25 cellular contexts compared by ENCODE assay signal in the genomic region with DNA sequence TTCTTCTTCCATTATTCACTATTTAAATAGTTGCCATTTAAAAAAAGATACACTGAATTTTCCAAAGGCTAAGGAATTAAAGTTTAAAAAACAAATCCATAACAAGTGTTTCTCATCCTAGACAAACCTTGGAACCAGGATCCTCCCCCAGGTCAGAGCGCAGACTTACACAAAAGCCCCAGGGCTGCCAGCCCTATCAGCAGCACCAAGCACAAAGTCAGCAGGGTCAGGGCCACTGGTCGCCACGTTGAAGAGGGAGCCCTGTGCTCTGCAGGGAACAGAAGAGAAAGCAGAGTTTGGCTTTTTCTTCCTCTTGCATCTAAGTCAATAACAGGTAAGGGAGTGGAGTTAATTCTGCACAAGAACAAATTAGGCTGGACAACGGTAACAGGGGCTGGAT. TPM values are rescaled to one million over a fixed set of nuclear protein-coding genes. Genes with fewer than 3 reads are reported as not detected.
DNase-seq lines count a peak whose midpoint lies in the region; ATAC-seq and TF ChIP-seq lines count a peak whose summit lies in the region.
"Had no signal": no experiment of that assay in that cellular context is flagged by ENCODE, and none has a peak within 500 bp of the region (broad histone marks: within the 10 kb centered on the region; RNA-seq: fewer than 3 reads in every experiment).

No MANE protein-coding gene starts in this region.

- H3F3A ChIP-seq in neural progenitor cell (ENCODE audit: low read depth): no peaks in the 10 kb centered on the region

- H2AFZ ChIP-seq in H9 (ENCODE audit: low read length) (no peak overlapping the region), neural progenitor cell (replicated peaks) (peak overlapping the region; percentile 74)

- H4K20me1 ChIP-seq in H9 (ENCODE audit: control insufficient read depth, insufficient read depth, insufficient read length): no peaks in the 10 kb centered on the region
- no peaks in the 10 kb centered on the region for H4K20me1 ChIP-seq in neural progenitor cell (ENCODE audit: low read depth)

- H4K8ac ChIP-seq in H9 (replicated peaks; ENCODE audit: insufficient read length, low read depth, low read length): no peak overlapping the region

- ATAC-seq in HG02840 (IDR thresholded peaks at IDR 0.05; ENCODE audit: low FRiP score, unreplicated experiment): no peak
- ATAC-seq: GM12878 had no signal

- H3K18ac ChIP-seq in H9 (ENCODE audit: insufficient read length, low read depth, low read length): no peak overlapping the region

- no peak overlapping the region for H2BK15ac ChIP-seq in H9 (ENCODE audit: low read depth, low read length)

- no peaks in the 10 kb centered on the region for H3K9me3 ChIP-seq in H9 (ENCODE audit: control insufficient read depth, low read depth, low read length)
- H3K9me3 ChIP-seq in neural progenitor cell (ENCODE audit: low read depth): no peaks in the 10 kb centered on the region
- peaks cover 0 to 8% of the 10 kb centered on the region in 2 donors for H3K9me3 ChIP-seq in ascending aorta
- H3K9me3 ChIP-seq: BE2C, SJCRH30 had no signal

- H3K36me3 Mint-ChIP-seq in H9 (ENCODE audit: insufficient read depth in 1 of 3, low read depth in 3 of 3) (peaks cover 0 to 7% (median 0%) of the 10 kb centered on the region in 3 experiments; a peak in 2 of 7 replicates), neural progenitor cell (no peaks in the 10 kb centered on the region)
- H3K36me3 Mint-ChIP-seq in dendritic cell treated with granulocyte-macrophage colony-stimulating factor and Interleukin-4, amounts not matched to agents 40 ng/mL and 50 ng/mL, for 4 days (ENCODE audit: low read depth): peaks cover 49% of the 10 kb centered on the region
- H3K36me3 Mint-ChIP-seq: CD4-positive, CD25-positive, alpha-beta regulatory T cell had no signal

- peaks cover 5 to 7% of the 10 kb centered on the region in 2 experiments; a peak in 2 of 5 replicates for H3K9me3 Mint-ChIP-seq in H9
- peaks cover 22% of the 10 kb centered on the region for H3K9me3 Mint-ChIP-seq in dendritic cell treated with granulocyte-macrophage colony-stimulating factor and Interleukin-4, amounts not matched to agents 40 ng/mL and 50 ng/mL, for 4 days
- H3K9me3 Mint-ChIP-seq in neural progenitor cell: peaks cover 6% of the 10 kb centered on the region

- H3K36me3 ChIP-seq in neural progenitor cell (no peaks in the 10 kb centered on the region), ascending aorta (no peaks in the 10 kb centered on the region)
- H3K36me3 ChIP-seq: BE2C, Peyer's patch, SJCRH30 had no signal

- DNase-seq in H9: peak; percentile 43
- DNase-seq in neural progenitor cell (ENCODE audit: low spot score): no peak
- DNase-seq in ascending aorta (ENCODE audit: low spot score in 2 of 2): no peak
- DNase-seq in stimulated activated CD4-positive, alpha-beta T cell treated with anti-CD3 and anti-CD28 coated beads, Interleukin-15, amount 100 ng/mL, for 24 hours: no peak
- DNase-seq in cortex of kidney (lab: John Stamatoyannopoulos, UW): no peak
- DNase-seq: BE2C; CD4-positive, CD25-positive, alpha-beta regulatory T cell; COR-L47; DMS79; HCEC 1CT; Karpas-422; NCI-H1694; NCI-H2081; NCI-H2171; NCI-H345; NCI-H524; NCI-H82; Peyer's patch; SJCRH30 had no signal

- H3K27ac Mint-ChIP-seq in H9: peak overlapping the region in 1 of 3 experiments; percentile 55; a peak in 3 of 7 replicates
- H3K27ac Mint-ChIP-seq in dendritic cell treated with granulocyte-macrophage colony-stimulating factor and Interleukin-4, amounts not matched to agents 40 ng/mL and 50 ng/mL, for 4 days: peak overlapping the region; percentile 98
- H3K27ac Mint-ChIP-seq in neural progenitor cell: no peak overlapping the region

- no peak overlapping the region for H2BK120ac ChIP-seq in H9 (ENCODE audit: low read depth, low read length, poor library complexity, severe bottlenecking)

- H3K4me3 Mint-ChIP-seq in H9: no peak overlapping the region
- peak overlapping the region; percentile 76 for H3K4me3 Mint-ChIP-seq in dendritic cell treated with granulocyte-macrophage colony-stimulating factor and Interleukin-4, amounts not matched to agents 40 ng/mL and 50 ng/mL, for 4 days
- no peak overlapping the region for H3K4me3 Mint-ChIP-seq in neural progenitor cell
- H3K4me3 Mint-ChIP-seq: CD4-positive, CD25-positive, alpha-beta regulatory T cell had no signal

- H4K5ac ChIP-seq in H9 (ENCODE audit: insufficient read length, low read depth, low read length): no peak overlapping the region

- H3K14ac ChIP-seq in H9 (ENCODE audit: insufficient read depth, low read length): no peak overlapping the region

- H3T11ph ChIP-seq in H9 (ENCODE audit: low read length): no peak overlapping the region

- H3K4me3 ChIP-seq in neural progenitor cell: no peak overlapping the region
- no peak overlapping the region for H3K4me3 ChIP-seq in ascending aorta
- H3K4me3 ChIP-seq: GM12878, Peyer's patch, SJCRH30 had no signal

- H3K4me1 ChIP-seq in H9 (ENCODE audit: insufficient read depth, low read length): no peaks in the 10 kb centered on the region; the same call in 1 of the 2 replicates
- H3K4me1 ChIP-seq in neural progenitor cell: peaks cover 4% of the 10 kb centered on the region
- H3K4me1 ChIP-seq in ascending aorta: no peaks in the 10 kb centered on the region
- H3K4me1 ChIP-seq: BE2C, Peyer's patch, SJCRH30 had no signal

- no peak overlapping the region for H2BK12ac ChIP-seq in H9 (ENCODE audit: insufficient read length, low read depth, low read length)

- no CpG with 5 or more reads among the region's 4 CpGs for WGBS in H9 (ENCODE audit: extremely low coverage, insufficient read length, low lambda C conversion rate)

- no peak overlapping the region for H3K23ac ChIP-seq in H9 (ENCODE audit: insufficient read length, low read depth, low read length)

- no peak overlapping the region for H2AK5ac ChIP-seq in H9 (ENCODE audit: insufficient read length, low read length)

- no peaks in the 10 kb centered on the region for H3K23me2 ChIP-seq in H9 (ENCODE audit: insufficient read length, low read depth, low read length, poor library complexity, severe bottlenecking)

- no peak overlapping the region for H2BK5ac ChIP-seq in H9 (ENCODE audit: insufficient read length, low read length)

- no peak overlapping the region for H3K4ac ChIP-seq in H9 (ENCODE audit: low read depth, low read length)

- intact Hi-C loops in dendritic cell treated with granulocyte-macrophage colony-stimulating factor and Interleukin-4, amounts not matched to agents 40 ng/mL and 50 ng/mL, for 4 days (cut with micrococcal nuclease): no loop called here
- intact Hi-C loops in ascending aorta (cut with DNase I): no loop called here

- peaks cover 12 to 14% of the 10 kb centered on the region in 2 experiments for H3K4me1 Mint-ChIP-seq in H9
- peaks cover 63% of the 10 kb centered on the region for H3K4me1 Mint-ChIP-seq in dendritic cell treated with granulocyte-macrophage colony-stimulating factor and Interleukin-4, amounts not matched to agents 40 ng/mL and 50 ng/mL, for 4 days (ENCODE audit: low read depth)
- H3K4me1 Mint-ChIP-seq in neural progenitor cell: peaks cover 11% of the 10 kb centered on the region

- TF ChIP-seq CTCF in H9 (conservative IDR thresholded peaks at IDR 0.05): no peak
- no peak for TF ChIP-seq CTCF in neural progenitor cell (IDR thresholded peaks at IDR 0.05)
- TF ChIP-seq CTCF in ascending aorta (IDR thresholded peaks at IDR 0.05): no peak

- H3K56ac ChIP-seq in H9 (ENCODE audit: insufficient read length, low read depth, low read length): no peak overlapping the region

- no peaks in the 10 kb centered on the region for H3K27me3 ChIP-seq in H9 (ENCODE audit: insufficient read depth, low read length)
- no peaks in the 10 kb centered on the region for H3K27me3 ChIP-seq in neural progenitor cell
- H3K27me3 ChIP-seq in ascending aorta: no peaks in the 10 kb centered on the region
- H3K27me3 ChIP-seq: BE2C, Peyer's patch, SJCRH30 had no signal

- no peaks in the 10 kb centered on the region for H3K79me1 ChIP-seq in H9 (ENCODE audit: insufficient read depth, low read depth, low read length, poor library complexity, severe bottlenecking)

- H3K79me2 ChIP-seq in H9 (ENCODE audit: insufficient read depth, low read length) (no peaks in the 10 kb centered on the region), neural progenitor cell (ENCODE audit: low read depth) (no peaks in the 10 kb centered on the region)

- H3K27me3 Mint-ChIP-seq in H9 (ENCODE audit: low read depth) (no peaks in the 10 kb centered on the region), neural progenitor cell (ENCODE audit: insufficient read depth, low read depth) (peaks cover 3% of the 10 kb centered on the region)
- no peaks in the 10 kb centered on the region for H3K27me3 Mint-ChIP-seq in dendritic cell treated with granulocyte-macrophage colony-stimulating factor and Interleukin-4, amounts not matched to agents 40 ng/mL and 50 ng/mL, for 4 days

- no peak overlapping the region for H3K4me2 ChIP-seq in H9 (ENCODE audit: insufficient read depth, insufficient read length, low read length)
- H3K4me2 ChIP-seq in neural progenitor cell: no peak overlapping the region

- H3K9ac ChIP-seq in H9 (ENCODE audit: extremely low read depth, insufficient read length, low read length): no peak overlapping the region
- no peak overlapping the region for H3K9ac ChIP-seq in neural progenitor cell

- no peak overlapping the region for H4K91ac ChIP-seq in H9 (ENCODE audit: insufficient read length, low read depth, low read length)

- H3K27ac ChIP-seq in H9 (ENCODE audit: insufficient read length, low read depth, low read length) (no peak overlapping the region), neural progenitor cell (no peak overlapping the region), ascending aorta (no peak overlapping the region)
- H3K27ac ChIP-seq: Peyer's patch, SJCRH30 had no signal

- no peak overlapping the region for H2BK20ac ChIP-seq in H9 (ENCODE audit: low read depth, low read length, poor library complexity, severe bottlenecking)

RNA-seq across cellular contexts. Expression of gene CLEC1A, which starts 9.8 kb away (rescaled TPM):
- total RNA-seq in H9 (2021): not detected in 2 replicates
- not detected in 2 replicates for total RNA-seq in neural progenitor cell (ENCODE audit: low replicate concordance)
- total RNA-seq in ascending aorta: 13.2 TPM
- total RNA-seq: A673; CD4-positive, CD25-positive, alpha-beta regulatory T cell; GM12878; OCI-LY7; SJCRH30 had no signal

RNA-seq across cellular contexts. Expression of gene CLEC7A, which starts 41.0 kb away (rescaled TPM):
- total RNA-seq in H9 (2021): not detected in 2 replicates
- total RNA-seq in neural progenitor cell (ENCODE audit: low replicate concordance): not detected in 2 replicates
- total RNA-seq in ascending aorta: 6.0 TPM
- total RNA-seq: GM12878, OCI-LY7, SJCRH30 had no signal

RNA-seq across cellular contexts. Expression of gene CLEC9A, which starts 58.5 kb away (rescaled TPM):
- total RNA-seq in H9 (2021) (not detected in 2 replicates), neural progenitor cell (ENCODE audit: low replicate concordance) (not detected in 2 replicates), ascending aorta (not detected)
- total RNA-seq: A673; CD4-positive, CD25-positive, alpha-beta regulatory T cell; GM12878; M059J; OCI-LY7; SJCRH30 had no signal

Comparison
In these comparisons a context has a peak if more than half of its experiments do, and no peak if none do; other contexts are left out.
1. RNA of gene CLEC1A, which starts 9.8 kb away (total RNA-seq): 13.2 TPM in ascending aorta (single experiment); not detected in H9 and not detected in neural progenitor cell; every median in the first group is over 10 times any median in the second.